Comparison of ENCODE assay signal across 9 cellular contexts in genomic region chr11:71441251-71441650, GRCh38.
"Had no signal": no experiment of that assay in that cellular context is flagged by ENCODE, and none has a peak within 500 bp of the region (broad histone marks: within the 10 kb centered on the region; RNA-seq: fewer than 3 reads in every experiment).

No MANE protein-coding gene starts in this region.

- H3K4me1 Mint-ChIP-seq: IgD-negative memory B cell had no signal

- H3K27ac Mint-ChIP-seq: HFFc6, IgD-negative memory B cell had no signal

- H3K27me3 Mint-ChIP-seq: IgD-negative memory B cell had no signal

- H2AFZ ChIP-seq: GM23248 had no signal

- H3K4me3 Mint-ChIP-seq: HFFc6 had no signal

- H3K4me1 ChIP-seq: HAP-1 had no signal

- ATAC-seq: HCT116 had no signal

- H3K27ac ChIP-seq: GM23248 had no signal

- DNase-seq: GM23248, GOT3, H7, HFFc6, KG1 had no signal

- FAIRE-seq: HTR-8/SVneo had no signal

- H3K9ac ChIP-seq: GM23248 had no signal

- H3K4me3 ChIP-seq: GM23248, HAP-1 had no signal
